21 cellular contexts compared by ENCODE assay signal in genomic region chr1:103779932-103780331, GRCh38.
"Had no signal": no experiment of that assay in that cellular context is flagged by ENCODE, and none has a peak within 500 bp of the region (broad histone marks: within the 10 kb centered on the region; RNA-seq: fewer than 3 reads in every experiment).

No MANE protein-coding gene starts in this region.

- H3K9me3 ChIP-seq: colonic mucosa, upper lobe of left lung had no signal

- ATAC-seq: effector memory CD8-positive, alpha-beta T cell; esophagus mucosa; left cardiac atrium; right cardiac atrium; stimulated activated naive CD8-positive, alpha-beta T cell treated with anti-CD3 and anti-CD28 coated beads, Interleukin-15, Interleukin-2, amounts not matched to agents 100 U/mL and 50 U/mL, for 24 hours had no signal

- H3K36me3 ChIP-seq: colonic mucosa, upper lobe of left lung had no signal

- H3K9ac ChIP-seq: parathyroid adenoma had no signal

- H3K27ac ChIP-seq: colonic mucosa, dorsolateral prefrontal cortex, parathyroid adenoma, upper lobe of left lung had no signal

- H3K4me1 ChIP-seq: colonic mucosa, parathyroid adenoma, upper lobe of left lung had no signal

- H3K4me3 ChIP-seq: colonic mucosa, dorsolateral prefrontal cortex, upper lobe of left lung had no signal

- DNase-seq: activated CD4-positive, alpha-beta memory T cell treated with anti-CD3 and anti-CD28 coated beads for 36 hours; activated CD4-positive, alpha-beta T cell treated with anti-CD3 and anti-CD28 coated beads for 48 hours; activated CD4-positive, CD25-positive, alpha-beta regulatory T cell; activated naive CD4-positive, alpha-beta T cell treated with Interleukin-2 at 50 U/mL for 16 hours; activated naive CD8-positive, alpha-beta T cell treated with anti-CD3 and anti-CD28 coated beads, Interleukin-2, amount 10 ng/mL, durations not matched to agents 7 days and 5 days; activated T-cell treated with anti-CD3 and anti-CD28 coated beads, Interleukin-2, amount 50 U/mL, for 48 hours; amygdala; colonic mucosa; dorsolateral prefrontal cortex; effector memory CD8-positive, alpha-beta T cell; foreskin melanocyte; hypothalamus; left cardiac atrium; nephron progenitor cell; right cardiac atrium; stimulated activated CD4-positive, alpha-beta T cell treated with anti-CD3 and anti-CD28 coated beads, Interleukin-12 subunit alpha, Interleukin-12 subunit beta, amount 100 ng/mL, for 4 hours; stimulated activated CD4-positive, alpha-beta T cell treated with anti-CD3 and anti-CD28 coated beads, Interleukin-4, amount 100 ng/mL, for 4 hours; stimulated activated naive CD8-positive, alpha-beta T cell treated with anti-CD3 and anti-CD28 coated beads, Interleukin-15, Interleukin-2, amounts not matched to agents 100 U/mL and 50 U/mL, for 24 hours; upper lobe of left lung had no signal

- H3K27me3 ChIP-seq: colonic mucosa, dorsolateral prefrontal cortex, upper lobe of left lung had no signal
